Comparison of ENCODE assay signal across 14 cellular contexts in the genomic region with DNA sequence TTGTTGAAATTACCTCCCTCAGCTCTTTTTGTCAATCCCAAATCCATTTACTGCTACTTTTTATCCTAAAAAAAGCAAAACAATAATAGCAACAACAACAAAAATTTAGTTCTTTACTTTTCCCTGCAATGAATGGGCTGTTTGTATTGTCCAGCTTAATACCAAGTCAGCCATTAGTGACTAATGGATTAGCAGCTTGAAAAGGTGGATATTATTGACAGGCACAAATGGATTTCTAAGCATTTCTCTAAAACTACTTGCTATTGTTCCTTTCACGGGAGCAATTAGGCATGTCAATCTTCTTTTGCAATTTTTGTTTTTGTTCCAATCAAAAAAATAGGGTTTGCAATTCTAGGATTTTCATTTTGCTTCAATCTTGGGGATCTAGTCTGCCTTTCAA. TPM values are rescaled to one million over a fixed set of nuclear protein-coding genes. Genes with fewer than 3 reads are reported as not detected.
A peak's percentile ranks its signal among the peaks of the same experiment; 100 is the strongest.
DNase-seq lines count a peak whose midpoint lies in the region; ATAC-seq and TF ChIP-seq lines count a peak whose summit lies in the region.
"Had no signal": no experiment of that assay in that cellular context is flagged by ENCODE, and none has a peak within 500 bp of the region (broad histone marks: within the 10 kb centered on the region; RNA-seq: fewer than 3 reads in every experiment).

No MANE protein-coding gene starts in this region.

- CTCF ChIA-PET in PC-3 (lab: Charles Lee), result interaction anchor here (0.6 kb wide), 1 partner anchor 1852 kb away, joined by 4 read pairs; no protein-coding TSS in a partner anchor
- CTCF ChIA-PET in naive thymus-derived CD4-positive, alpha-beta T cell (lab: Charles Lee), result interaction anchor here (0.6 kb wide), 1 partner anchor 1912 kb away, joined by 3 read pairs; no protein-coding TSS in a partner anchor

- no peaks in the 10 kb centered on the region for H4K20me1 ChIP-seq in PC-3 (ENCODE audit: low read length)

- H3F3A ChIP-seq in PC-3 (ENCODE audit: low read length, unreplicated experiment), result no peaks in the 10 kb centered on the region

- H3K9ac ChIP-seq in PC-3 (ENCODE audit: low read length), result peak overlapping the region; percentile 16; the same call in 1 of the 2 replicates

- H3K4me1 ChIP-seq in PC-3 (ENCODE audit: insufficient read depth, low read length) (peaks cover 18% of the 10 kb centered on the region), mesodermal cell (ENCODE audit: control insufficient read depth, insufficient read depth, low read length, poor library complexity, severe bottlenecking) (no peaks in the 10 kb centered on the region)
- no peaks in the 10 kb centered on the region for H3K4me1 ChIP-seq in naive thymus-derived CD4-positive, alpha-beta T cell (ENCODE audit: control insufficient read depth in 2 of 2, insufficient read depth in 2 of 2, low read length in 2 of 2)

- peak overlapping the region; percentile 76 for H3K4me2 ChIP-seq in PC-3 (ENCODE audit: low read length)

- WGBS in mesodermal cell (ENCODE audit: insufficient coverage in 2 of 2), 2 experiments, result 50% methylated on average over 1 of the region's 1 CpG; no CpG with 5 or more reads in 1 of the 2 experiments

- no TSS peak for BruUV-seq in PC-3 (replicated peaks; lab: Mats Ljungman, UMichigan)

- H3K9me2 ChIP-seq in PC-3 (replicated peaks; ENCODE audit: low read length), result no peaks in the 10 kb centered on the region

- H3K4me3 Mint-ChIP-seq in type B pancreatic cell, result no peak overlapping the region
- no peak overlapping the region for H3K4me3 Mint-ChIP-seq in naive thymus-derived CD4-positive, alpha-beta T cell
- H3K4me3 Mint-ChIP-seq: activated CD4-positive, alpha-beta T cell treated with anti-CD3 and anti-CD28 coated beads for 36 hours had no signal

- H3K36me3 ChIP-seq in PC-3 (ENCODE audit: low read depth, low read length), result no peaks in the 10 kb centered on the region
- no peaks in the 10 kb centered on the region for H3K36me3 ChIP-seq in mesodermal cell (ENCODE audit: control insufficient read depth, insufficient read depth, low read length)
- H3K36me3 ChIP-seq in naive thymus-derived CD4-positive, alpha-beta T cell (ENCODE audit: control insufficient read depth in 2 of 3, insufficient read depth in 3 of 3, low read length in 3 of 3), result no peaks in the 10 kb centered on the region
- H3K36me3 ChIP-seq: ovary had no signal

- POLR2A ChIA-PET in PC-3 (lab: Charles Lee; ENCODE audit: unreplicated experiment), result interaction anchor here (0.6 to 0.7 kb wide), 2 partner anchors 32 to 315 kb away, joined by 3 to 5 read pairs; no protein-coding TSS in a partner anchor
- POLR2A ChIA-PET in naive thymus-derived CD4-positive, alpha-beta T cell (lab: Charles Lee), result no interaction called here

- H3K79me2 ChIP-seq in PC-3 (ENCODE audit: low read length), result no peaks in the 10 kb centered on the region

- H3K27ac ChIP-seq in PC-3 (ENCODE audit: low read length) (no peak overlapping the region), mesodermal cell (ENCODE audit: low read depth, low read length, severe bottlenecking) (peak overlapping the region; percentile 38)
- H3K27ac ChIP-seq in naive thymus-derived CD4-positive, alpha-beta T cell (ENCODE audit: low read depth, low read length), result no peak overlapping the region
- H3K27ac ChIP-seq: dorsolateral prefrontal cortex, ovary had no signal

- DNase-seq in NCI-H146 (lab: John Stamatoyannopoulos, UW), result peak; percentile 32
- DNase-seq in NCI-H146 treated with DMSO at 0.1 percent for 48 hours (lab: John Stamatoyannopoulos, UW; ENCODE audit: unreplicated experiment), result no peak
- peak; percentile 12 for DNase-seq in PC-3
- no peak for DNase-seq in type B pancreatic cell (ENCODE audit: extremely low spot score, unreplicated experiment)
- DNase-seq in stimulated activated CD4-positive, alpha-beta T cell treated with anti-CD3 and anti-CD28 coated beads, Interleukin-4, amount 100 ng/mL, for 1 hour, result no peak
- DNase-seq in GF-D8 (lab: John Stamatoyannopoulos, UW), result no peak
- DNase-seq in naive thymus-derived CD4-positive, alpha-beta T cell, result no peak
- DNase-seq: 8988T; activated CD4-positive, alpha-beta T cell treated with anti-CD3 and anti-CD28 coated beads for 36 hours; activated effector memory CD4-positive, alpha-beta T cell treated with Interleukin-2 at 50 U/mL for 16 hours; dorsolateral prefrontal cortex; mucosa of descending colon; ovary had no signal

- intact Hi-C loops in PC-3 (cut with micrococcal nuclease), result loop anchor here (5.0 to 10.0 kb wide), 4 partner anchors 220 to 1583 kb away; partner anchors contain the start of gene VWC2L
- intact Hi-C loops in naive thymus-derived CD4-positive, alpha-beta T cell (cut with micrococcal nuclease), result loop anchor here in 1 of 2 donors (5.0 kb wide), 1 partner anchor 555 kb away; no protein-coding TSS in a partner anchor

- peaks cover 5% of the 10 kb centered on the region for H3K9me3 Mint-ChIP-seq in type B pancreatic cell
- H3K9me3 Mint-ChIP-seq in naive thymus-derived CD4-positive, alpha-beta T cell, result peaks cover 0 to 1% (median 0%) of the 10 kb centered on the region in 11 donors

- H2AFZ ChIP-seq in PC-3 (ENCODE audit: low read length), result peak overlapping the region; percentile 68

- peaks cover 16% of the 10 kb centered on the region for H3K4me1 Mint-ChIP-seq in type B pancreatic cell (ENCODE audit: unreplicated experiment)
- H3K4me1 Mint-ChIP-seq in naive thymus-derived CD4-positive, alpha-beta T cell, result no peaks in the 10 kb centered on the region
- H3K4me1 Mint-ChIP-seq: activated CD4-positive, alpha-beta T cell treated with anti-CD3 and anti-CD28 coated beads for 36 hours had no signal

- no peak for TF ChIP-seq CTCF in PC-3 (conservative IDR thresholded peaks at IDR 0.05; ENCODE audit: low read depth, low read length)
- no peak for TF ChIP-seq CTCF in type B pancreatic cell (conservative IDR thresholded peaks at IDR 0.05)

- H3K27me3 ChIP-seq in PC-3 (ENCODE audit: low read length), result no peaks in the 10 kb centered on the region
- H3K27me3 ChIP-seq in naive thymus-derived CD4-positive, alpha-beta T cell (ENCODE audit: control insufficient read depth in 2 of 2, insufficient read depth in 2 of 2, low read length in 2 of 2), result no peaks in the 10 kb centered on the region
- H3K27me3 ChIP-seq: ovary had no signal

- H3K27me3 Mint-ChIP-seq in type B pancreatic cell, result no peaks in the 10 kb centered on the region
- H3K27me3 Mint-ChIP-seq in naive thymus-derived CD4-positive, alpha-beta T cell, result peaks cover 4 to 8% (median 6%) of the 10 kb centered on the region in 5 donors
- H3K27me3 Mint-ChIP-seq: activated CD4-positive, alpha-beta T cell treated with anti-CD3 and anti-CD28 coated beads for 36 hours had no signal

- no peak for ATAC-seq in PC-3
- no peak for ATAC-seq in naive thymus-derived CD4-positive, alpha-beta T cell

- H3K27ac Mint-ChIP-seq in type B pancreatic cell, result peak overlapping the region; percentile 77
- H3K27ac Mint-ChIP-seq in naive thymus-derived CD4-positive, alpha-beta T cell, result peak overlapping the region in 1 of 9 donors; percentile 8
- H3K27ac Mint-ChIP-seq: activated CD4-positive, alpha-beta T cell treated with anti-CD3 and anti-CD28 coated beads for 36 hours had no signal

- H3K36me3 Mint-ChIP-seq in type B pancreatic cell, result no peaks in the 10 kb centered on the region
- no peaks in the 10 kb centered on the region for H3K36me3 Mint-ChIP-seq in naive thymus-derived CD4-positive, alpha-beta T cell

- H3K4me3 ChIP-seq in PC-3 (ENCODE audit: low read length) (peak overlapping the region; percentile 41; the same call in 1 of the 2 replicates), mesodermal cell (ENCODE audit: extremely low read depth, insufficient read depth, low read length, poor library complexity, severe bottlenecking) (no peak overlapping the region)
- H3K4me3 ChIP-seq in naive thymus-derived CD4-positive, alpha-beta T cell (ENCODE audit: low read length), result no peak overlapping the region
- H3K4me3 ChIP-seq: mucosa of descending colon, ovary had no signal

- H3K9me3 ChIP-seq in PC-3 (ENCODE audit: low read length) (no peaks in the 10 kb centered on the region), mesodermal cell (ENCODE audit: control insufficient read depth, low read length) (no peaks in the 10 kb centered on the region)
- H3K9me3 ChIP-seq in naive thymus-derived CD4-positive, alpha-beta T cell (ENCODE audit: control insufficient read depth in 2 of 3, low read length in 3 of 3), result no peaks in the 10 kb centered on the region
- H3K9me3 ChIP-seq: mucosa of descending colon, ovary had no signal

RNA-seq across cellular contexts. Expression of gene SPAG16, which starts 32.1 kb away (rescaled TPM):
- 14.9 and 17.2 TPM in 2 replicates for total RNA-seq in PC-3 (2014; rRNA removed)
- polyA plus RNA-seq in mesodermal cell (2013, experiment 1 of 2), result 26.0 TPM
- 35.0 TPM for polyA plus RNA-seq in mesodermal cell (2013, experiment 2 of 2)
- total RNA-seq in type B pancreatic cell (ENCODE audit: low replicate concordance), result 54.8 and 70.6 TPM in 2 replicates
- total RNA-seq in naive thymus-derived CD4-positive, alpha-beta T cell, result 1 to 10 TPM; 4.7 to 9.7 (median 6.2) TPM
- 10 to 100 TPM; 11.7 to 20.2 TPM for polyA plus RNA-seq in naive thymus-derived CD4-positive, alpha-beta T cell

Comparison
In these comparisons a context has a peak if more than half of its experiments do, and no peak if none do; other contexts are left out.
1. DNase-seq: peak in NCI-H146 (single experiment) and PC-3 (single experiment); none in NCI-H146 treated with DMSO at 0.1 percent for 48 hours (single experiment), type B pancreatic cell (single experiment), stimulated activated CD4-positive, alpha-beta T cell treated with anti-CD3 and anti-CD28 coated beads, Interleukin-4, amount 100 ng/mL, for 1 hour (single experiment), GF-D8 (single experiment) and naive thymus-derived CD4-positive, alpha-beta T cell (0 of 9).